ENCODE assay signal across 17 cellular contexts in the genomic region with DNA sequence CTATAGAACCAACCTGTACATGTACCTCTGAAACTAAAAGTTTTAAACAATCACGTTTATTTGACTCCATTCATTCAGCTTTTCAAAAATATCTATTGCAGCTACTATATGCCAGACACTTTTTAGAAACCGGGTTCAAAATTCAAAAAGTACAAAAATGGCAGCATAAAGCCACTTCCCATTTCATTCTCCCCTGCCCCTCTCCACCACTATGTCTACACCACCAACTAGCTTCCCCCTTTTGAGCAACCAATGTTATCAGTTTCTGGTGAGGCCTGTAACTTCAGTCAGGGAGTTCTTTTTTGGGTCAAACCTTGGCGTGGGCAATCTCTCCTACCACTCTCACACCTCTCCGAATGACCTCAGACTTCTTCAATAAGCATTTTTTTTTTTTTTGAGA.
"Had no signal": no experiment of that assay in that cellular context is flagged by ENCODE, and none has a peak within 500 bp of the region (broad histone marks: within the 10 kb centered on the region; RNA-seq: fewer than 3 reads in every experiment).

No MANE protein-coding gene starts in this region.

- DNase-seq: effector CD8-positive, alpha-beta T cell; endodermal cell; foreskin fibroblast; gastrocnemius medialis; head of caudate nucleus; left ventricle myocardium superior; lower lobe of right lung; naive thymus-derived CD8-positive, alpha-beta T cell; nephron progenitor cell; nucleus accumbens; stimulated activated CD4-positive, alpha-beta T cell treated with anti-CD3 and anti-CD28 coated beads, Interleukin-12 subunit alpha, Interleukin-12 subunit beta, amount 100 ng/mL, for 4 hours; stimulated activated CD4-positive, alpha-beta T cell treated with anti-CD3 and anti-CD28 coated beads, Interleukin-1b, Interleukin-23, amount 100 ng/mL, for 48 hours; stimulated activated CD4-positive, alpha-beta T cell treated with anti-CD3 and anti-CD28 coated beads, Interleukin-4, amount 100 ng/mL, for 1 hour; stimulated activated CD8-positive, alpha-beta memory T cell treated with anti-CD3 and anti-CD28 coated beads, Interleukin-4, amount 100 ng/mL, for 48 hours; stimulated activated naive CD4-positive, alpha-beta T cell; stimulated activated naive CD8-positive, alpha-beta T cell treated with anti-CD3 and anti-CD28 coated beads, Interleukin-15, amount 100 ng/mL, for 72 hours; transverse colon had no signal
